ENCODE assay signal across 1 cellular context in genomic region chr14:103130017-103130764, GRCh38.
TF ChIP-seq lines count a peak whose summit lies in the region.

No MANE protein-coding gene starts in this region.

TF ChIP-seq in SK-N-SH, 30 proteins besides CTCF, POLR2A, EP300 and RAD21 (continued from another document):
- TF ChIP-seq REST (IDR thresholded peaks at IDR 0.05; ENCODE audit: low read depth, low read length) (no peak), NFIC (IDR thresholded peaks at IDR 0.05; ENCODE audit: borderline replicate concordance) (no peak), PBX3 (IDR thresholded peaks at IDR 0.05) (no peak), RXRA (IDR thresholded peaks at IDR 0.05; ENCODE audit: borderline replicate concordance, low read depth) (no peak), ZBTB33 (IDR thresholded peaks at IDR 0.05; ENCODE audit: borderline replicate concordance, low read depth) (no peak), USF2 (IDR thresholded peaks at IDR 0.05; ENCODE audit: borderline replicate concordance, low read depth, low read length) (no peak), NRF1 (IDR thresholded peaks at IDR 0.05; ENCODE audit: low read depth, low read length) (no peak), SIN3A (IDR thresholded peaks at IDR 0.05; ENCODE audit: borderline replicate concordance, low read depth, low read length) (no peak), YY1 (IDR thresholded peaks at IDR 0.05; ENCODE audit: low read depth) (no peak), ELF1 (IDR thresholded peaks at IDR 0.05) (no peak), FOXJ3 (CRISPR knock-in tag; IDR thresholded peaks at IDR 0.05) (no peak), FOSL2 (IDR thresholded peaks at IDR 0.05; ENCODE audit: borderline replicate concordance, low read depth) (no peak), POLR2AphosphoS5 (IDR thresholded peaks at IDR 0.05; ENCODE audit: low read depth, low read length) (no peak), TEAD4 (IDR thresholded peaks at IDR 0.05; ENCODE audit: borderline replicate concordance, insufficient read depth) (no peak), MXI1 (IDR thresholded peaks at IDR 0.05; ENCODE audit: low read depth, low read length) (no peak), FOXM1 (IDR thresholded peaks at IDR 0.05; ENCODE audit: low read depth) (no peak)
